In the genomic region with DNA sequence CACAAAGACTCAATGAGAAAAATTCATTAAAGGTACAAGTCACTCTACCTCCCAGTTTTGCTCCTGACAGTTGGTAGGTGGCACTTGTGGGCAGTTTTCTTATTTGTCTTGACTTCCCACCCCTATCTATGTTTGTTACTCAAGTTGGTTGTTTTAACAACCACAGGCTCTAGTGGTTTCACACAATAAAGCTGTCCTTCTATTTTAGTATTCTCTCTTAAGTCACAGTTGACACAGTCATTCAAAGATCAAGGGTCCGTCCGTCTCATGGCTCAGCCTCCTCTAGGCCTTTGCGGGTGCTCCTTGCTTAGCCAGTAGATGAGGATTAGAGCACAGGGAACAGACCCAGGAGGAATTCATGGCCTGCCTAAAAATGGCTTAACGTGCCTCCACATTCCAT, we compare ENCODE assay signal across 27 cellular contexts.
DNase-seq lines count a peak whose midpoint lies in the region; ATAC-seq and TF ChIP-seq lines count a peak whose summit lies in the region.
"Had no signal": no experiment of that assay in that cellular context is flagged by ENCODE, and none has a peak within 500 bp of the region (broad histone marks: within the 10 kb centered on the region; RNA-seq: fewer than 3 reads in every experiment).

No MANE protein-coding gene starts in this region.

- H3K27ac ChIP-seq in SJCRH30 (no peak overlapping the region), neural progenitor cell (no peak overlapping the region), MM.1S (ENCODE audit: low read length) (no peak overlapping the region), right atrium auricular region (no peak overlapping the region)
- H3K27ac ChIP-seq: colonic mucosa, tibial artery had no signal

- H3K27me3 Mint-ChIP-seq in neural progenitor cell (ENCODE audit: insufficient read depth, low read depth) (no peaks in the 10 kb centered on the region), HFFc6 (ENCODE audit: insufficient read depth) (peaks cover 1% of the 10 kb centered on the region; the same call in 1 of the 2 replicates)
- H3K27me3 Mint-ChIP-seq: CD8-positive, alpha-beta memory T cell had no signal

- H3K9me3 ChIP-seq in SJCRH30 (replicated peaks), result no peaks in the 10 kb centered on the region
- no peaks in the 10 kb centered on the region for H3K9me3 ChIP-seq in neural progenitor cell (ENCODE audit: low read depth)
- no peaks in the 10 kb centered on the region for H3K9me3 ChIP-seq in MM.1S (replicated peaks; ENCODE audit: insufficient read depth, low read length)
- H3K9me3 ChIP-seq in right atrium auricular region, result no peaks in the 10 kb centered on the region
- H3K9me3 ChIP-seq: breast epithelium, colonic mucosa, tibial artery had no signal

- H3K9ac ChIP-seq in neural progenitor cell, result no peak overlapping the region
- no peak overlapping the region for H3K9ac ChIP-seq in MM.1S (ENCODE audit: low read length)

- H3K4me1 Mint-ChIP-seq in neural progenitor cell (peaks cover 32% of the 10 kb centered on the region), HFFc6 (ENCODE audit: low read depth) (peaks cover 33% of the 10 kb centered on the region)
- H3K4me1 Mint-ChIP-seq: CD8-positive, alpha-beta memory T cell; H9; memory B cell; naive thymus-derived CD4-positive, alpha-beta T cell had no signal

- no peak for TF ChIP-seq CTCF in neural progenitor cell (IDR thresholded peaks at IDR 0.05)
- no peak for TF ChIP-seq CTCF in HFFc6 (IDR thresholded peaks at IDR 0.05)
- no peak for TF ChIP-seq CTCF in MM.1S (IDR thresholded peaks at IDR 0.05; ENCODE audit: low read length)
- no peak for TF ChIP-seq CTCF in right atrium auricular region (IDR thresholded peaks at IDR 0.05)

- no peaks in the 10 kb centered on the region for H3K79me2 ChIP-seq in neural progenitor cell (ENCODE audit: low read depth)
- no peaks in the 10 kb centered on the region for H3K79me2 ChIP-seq in MM.1S (ENCODE audit: low read length)

- ATAC-seq in GM18868 (IDR thresholded peaks at IDR 0.05; ENCODE audit: unreplicated experiment) (peak; percentile 53), HG02759 (IDR thresholded peaks at IDR 0.05; ENCODE audit: unreplicated experiment) (peak; percentile 73)
- ATAC-seq: naive thymus-derived CD4-positive, alpha-beta T cell had no signal

- H3K36me3 ChIP-seq in SJCRH30 (no peaks in the 10 kb centered on the region), neural progenitor cell (no peaks in the 10 kb centered on the region), MM.1S (replicated peaks; ENCODE audit: insufficient read depth, low read length) (no peaks in the 10 kb centered on the region), right atrium auricular region (no peaks in the 10 kb centered on the region)
- H3K36me3 ChIP-seq: breast epithelium, colonic mucosa, tibial artery had no signal

- no peaks in the 10 kb centered on the region for H3K27me3 ChIP-seq in SJCRH30
- H3K27me3 ChIP-seq in neural progenitor cell, result no peaks in the 10 kb centered on the region
- H3K27me3 ChIP-seq in MM.1S (replicated peaks; ENCODE audit: insufficient read depth, low read length), result no peaks in the 10 kb centered on the region
- H3K27me3 ChIP-seq in right atrium auricular region, result no peaks in the 10 kb centered on the region
- H3K27me3 ChIP-seq: breast epithelium, colonic mucosa, tibial artery had no signal

- no peaks in the 10 kb centered on the region for H3K9me2 ChIP-seq in MM.1S (replicated peaks; ENCODE audit: insufficient read depth, low read length)

- H3K27ac Mint-ChIP-seq in neural progenitor cell, result peak overlapping the region; percentile 78
- H3K27ac Mint-ChIP-seq in HFFc6, result no peak overlapping the region
- H3K27ac Mint-ChIP-seq: CD8-positive, alpha-beta memory T cell; endodermal cell; H9; memory B cell; naive thymus-derived CD4-positive, alpha-beta T cell had no signal

- H3K4me3 ChIP-seq in SJCRH30 (no peak overlapping the region), neural progenitor cell (no peak overlapping the region), MM.1S (ENCODE audit: low read length) (no peak overlapping the region), right atrium auricular region (no peak overlapping the region)
- H3K4me3 ChIP-seq: breast epithelium, colonic mucosa, tibial artery had no signal

- no peak overlapping the region for H3K4me3 Mint-ChIP-seq in neural progenitor cell
- H3K4me3 Mint-ChIP-seq in HFFc6, result no peak overlapping the region
- H3K4me3 Mint-ChIP-seq: CD8-positive, alpha-beta memory T cell; endodermal cell; H9; memory B cell; naive thymus-derived CD4-positive, alpha-beta T cell had no signal

- H3K36me3 Mint-ChIP-seq in neural progenitor cell (peaks cover 4% of the 10 kb centered on the region), HFFc6 (ENCODE audit: low read depth) (no peaks in the 10 kb centered on the region)
- H3K36me3 Mint-ChIP-seq: CD8-positive, alpha-beta memory T cell; memory B cell; naive thymus-derived CD4-positive, alpha-beta T cell had no signal

- H2AFZ ChIP-seq in neural progenitor cell (replicated peaks) (no peak overlapping the region), MM.1S (ENCODE audit: low read length) (no peak overlapping the region)

- no peaks in the 10 kb centered on the region for H3K9me3 Mint-ChIP-seq in neural progenitor cell
- no peaks in the 10 kb centered on the region for H3K9me3 Mint-ChIP-seq in HFFc6
- H3K9me3 Mint-ChIP-seq: endodermal cell; H9; memory B cell; naive thymus-derived CD4-positive, alpha-beta T cell had no signal

- peaks cover 20% of the 10 kb centered on the region for H3K4me1 ChIP-seq in SJCRH30
- peaks cover 17% of the 10 kb centered on the region for H3K4me1 ChIP-seq in neural progenitor cell
- no peaks in the 10 kb centered on the region for H3K4me1 ChIP-seq in MM.1S (ENCODE audit: low read length)
- H3K4me1 ChIP-seq in right atrium auricular region, result no peaks in the 10 kb centered on the region
- H3K4me1 ChIP-seq: breast epithelium, colonic mucosa, tibial artery had no signal

- H4K20me1 ChIP-seq in neural progenitor cell (ENCODE audit: low read depth) (no peaks in the 10 kb centered on the region), MM.1S (ENCODE audit: insufficient read depth, low read length) (no peaks in the 10 kb centered on the region)

- no peaks in the 10 kb centered on the region for H3F3A ChIP-seq in neural progenitor cell (ENCODE audit: low read depth)
- no peaks in the 10 kb centered on the region for H3F3A ChIP-seq in MM.1S (ENCODE audit: insufficient read depth, low read length)

- peak; percentile 31 to 58 for DNase-seq in SJCRH30
- DNase-seq in neural progenitor cell (ENCODE audit: low spot score), result no peak
- DNase-seq in HFFc6, result no peak
- no peak for DNase-seq in RKO (ENCODE audit: low spot score)
- no peak for DNase-seq in MM.1S
- DNase-seq in right atrium auricular region (ENCODE audit: low spot score), result no peak
- DNase-seq: activated CD4-positive, alpha-beta T cell treated with anti-CD3 and anti-CD28 coated beads for 4 hours; CD8-positive, alpha-beta memory T cell; colonic mucosa; DMS53; endodermal cell; GF-D8; H9; kidney glomerular epithelial cell; naive thymus-derived CD4-positive, alpha-beta T cell; NCI-H1092 treated with DMSO at 0.1 percent for 48 hours; NCI-H2081; NCI-H446 treated with DMSO at 0.1 percent for 48 hours; posterior cingulate gyrus; stimulated activated CD4-positive, alpha-beta T cell treated with anti-CD3 and anti-CD28 coated beads, Interleukin-2, amount 100 ng/mL, for 24 hours; stimulated activated naive CD4-positive, alpha-beta T cell treated with Interleukin-2 at 50 U/mL for 16 hours; SW 1271; tibial artery had no signal

- H3K4me2 ChIP-seq in neural progenitor cell, result no peak overlapping the region
- no peak overlapping the region for H3K4me2 ChIP-seq in MM.1S (ENCODE audit: low read depth, low read length)

Comparison
In these comparisons a context has a peak if more than half of its experiments do, and no peak if none do; other contexts are left out.
1. DNase-seq: peak in SJCRH30 (2 of 2); none in neural progenitor cell (single experiment), HFFc6 (single experiment), RKO (single experiment), MM.1S (single experiment) and right atrium auricular region (single experiment).